In genomic region chrX:44267861-44268260, GRCh38 we compare ENCODE assay signal across 9 cellular contexts.
"Had no signal": no experiment of that assay in that cellular context is flagged by ENCODE, and none has a peak within 500 bp of the region (broad histone marks: within the 10 kb centered on the region; RNA-seq: fewer than 3 reads in every experiment).

No MANE protein-coding gene starts in this region.

- H3K9me3 Mint-ChIP-seq: HFFc6 had no signal

- H3K27ac ChIP-seq: HL-60 had no signal

- ATAC-seq: HCT116, HepG2 had no signal

- H3K4me3 ChIP-seq: HAP-1 had no signal

- DNase-seq: GOT3, H7, HFFc6, KBM-7 had no signal

- H3K9me3 ChIP-seq: HAP-1 had no signal

- H3K4me3 Mint-ChIP-seq: HFFc6, IgD-negative memory B cell had no signal

- H3K27ac Mint-ChIP-seq: HFFc6, IgD-negative memory B cell had no signal

- H3K36me3 ChIP-seq: HAP-1 had no signal

- FAIRE-seq: HepG2 had no signal
